ENCODE assay signal across 8 cellular contexts in genomic region chr2:10043256-10043905, GRCh38. TPM values are rescaled to one million over a fixed set of nuclear protein-coding genes. Genes with fewer than 3 reads are reported as not detected.
DNase-seq lines count a peak whose midpoint lies in the region; ATAC-seq and TF ChIP-seq lines count a peak whose summit lies in the region.

KLF11 (plus strand) TSS chr2:10043550; CDS start chr2:10043717, 167 bp downstream.

- TF ChIP-seq CTCF in colonic mucosa (IDR thresholded peaks at IDR 0.05) = no peak

- no peaks in the 10 kb centered on the region for H3K9me3 ChIP-seq in colonic mucosa

- H3K27ac ChIP-seq in colonic mucosa = peak within 1 kb of the TSS; percentile 76

- ATAC-seq in GM18868 (IDR thresholded peaks at IDR 0.05; ENCODE audit: unreplicated experiment) (peak; percentile 71), HG03135 (IDR thresholded peaks at IDR 0.05; ENCODE audit: unreplicated experiment) (peak; percentile 66)

- DNase-seq in A172 (ENCODE audit: low spot score) = peak; percentile 83
- DNase-seq in NCI-H226 = peak; percentile 88
- DNase-seq in activated CD4-positive, alpha-beta T cell treated with anti-CD3 and anti-CD28 coated beads for 48 hours = peak; percentile 81
- DNase-seq in colonic mucosa = peak; percentile 88
- peak; percentile 97 for DNase-seq in left kidney (ENCODE audit: low read depth, low spot score)
- DNase-seq in stimulated activated CD4-positive, alpha-beta T cell treated with anti-CD3 and anti-CD28 coated beads, Interleukin-1b, Interleukin-23, amount 100 ng/mL, for 24 hours (ENCODE audit: low read depth in 4 of 4, low spot score in 1 of 4) = peak; percentile 24 to 63 (median 56)

- peak within 1 kb of the TSS; percentile 40 to 98 for H3K9ac ChIP-seq in colonic mucosa (ENCODE audit: low read depth in 2 of 2, low read length in 2 of 2)

- H3K36me3 ChIP-seq in colonic mucosa = no peaks in the 10 kb centered on the region

- no peaks in the 10 kb centered on the region for H3K27me3 ChIP-seq in colonic mucosa

- intact Hi-C loops in colonic mucosa (cut with DNase I) = no loop called here

- peak within 1 kb of the TSS; percentile 44 for H3K4me3 ChIP-seq in colonic mucosa

- no peaks in the 10 kb centered on the region for H3K4me1 ChIP-seq in colonic mucosa

RNA-seq across cellular contexts. Expression of gene KLF11, which starts in this region (rescaled TPM):
- total RNA-seq in A172 (2014; rRNA removed; shearing (Covaris generic)) = 18.7 and 21.4 TPM in 2 replicates
- total RNA-seq in colonic mucosa = 10 to 100 TPM in 1 of 2 donors, 1 to 10 TPM in 1; 6.6 to 11.2 TPM

Comparison
In these comparisons a context has a peak if more than half of its experiments do, and no peak if none do; other contexts are left out.
1. Peak in every context shown above with its lines: DNase-seq, ATAC-seq, H3K4me3 ChIP-seq and H3K27ac ChIP-seq.